ENCODE assay signal across 1 cellular context in genomic region chr13:66835040-66835628, GRCh38.
TF ChIP-seq lines count a peak whose summit lies in the region.

No MANE protein-coding gene starts in this region.

TF ChIP-seq in IMR-90, 13 proteins besides CTCF, POLR2A, EP300 and RAD21 (continued from another document):
- TF ChIP-seq, protein P1, sequence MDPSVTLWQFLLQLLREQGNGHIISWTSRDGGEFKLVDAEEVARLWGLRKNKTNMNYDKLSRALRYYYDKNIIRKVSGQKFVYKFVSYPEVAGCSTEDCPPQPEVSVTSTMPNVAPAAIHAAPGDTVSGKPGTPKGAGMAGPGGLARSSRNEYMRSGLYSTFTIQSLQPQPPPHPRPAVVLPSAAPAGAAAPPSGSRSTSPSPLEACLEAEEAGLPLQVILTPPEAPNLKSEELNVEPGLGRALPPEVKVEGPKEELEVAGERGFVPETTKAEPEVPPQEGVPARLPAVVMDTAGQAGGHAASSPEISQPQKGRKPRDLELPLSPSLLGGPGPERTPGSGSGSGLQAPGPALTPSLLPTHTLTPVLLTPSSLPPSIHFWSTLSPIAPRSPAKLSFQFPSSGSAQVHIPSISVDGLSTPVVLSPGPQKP (IDR thresholded peaks at IDR 0.05; ENCODE audit: borderline replicate concordance, low read depth, low read length): no peak
- TF ChIP-seq CHD1 (IDR thresholded peaks at IDR 0.05; ENCODE audit: low read depth, low read length): no peak
